ENCODE assay signal across 8 cellular contexts in the genomic region with DNA sequence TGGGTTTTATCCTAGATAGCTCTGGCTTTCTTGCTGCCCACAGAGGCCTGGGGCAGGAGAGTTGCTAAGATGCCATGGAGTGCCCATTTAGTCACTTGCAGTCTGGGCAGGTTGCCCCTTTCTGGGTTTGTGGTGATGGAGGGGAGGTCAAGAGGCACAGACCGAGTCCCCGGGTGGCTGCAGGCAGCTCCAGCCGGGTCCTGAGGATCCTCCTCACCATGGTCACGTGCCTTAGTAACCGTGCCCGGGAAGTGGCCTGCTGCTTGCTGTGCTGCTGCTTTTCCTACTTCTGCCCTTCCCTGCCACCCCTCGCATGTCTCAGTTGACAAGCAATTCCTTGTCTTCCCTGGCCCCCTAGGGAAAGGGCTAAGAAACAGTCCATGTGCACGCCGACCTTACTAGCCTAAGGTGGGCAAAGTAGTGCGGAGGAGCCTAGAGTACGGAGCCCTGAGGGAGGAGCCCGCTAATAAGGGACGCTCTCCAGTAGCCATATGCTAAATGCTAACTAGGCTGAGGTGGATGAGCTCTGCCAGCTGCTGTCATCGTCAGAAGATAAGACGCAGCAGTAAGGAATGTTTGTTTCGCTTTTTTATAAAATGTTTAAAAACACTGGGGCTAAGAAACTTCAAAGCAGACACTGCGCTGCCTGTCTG. TPM values are rescaled to one million over a fixed set of nuclear protein-coding genes. Genes with fewer than 3 reads are reported as not detected.
A peak's percentile ranks its signal among the peaks of the same experiment; 100 is the strongest.
DNase-seq lines count a peak whose midpoint lies in the region; ATAC-seq and TF ChIP-seq lines count a peak whose summit lies in the region.

No MANE protein-coding gene starts in this region.

- no peaks in the 10 kb centered on the region for H3K36me3 Mint-ChIP-seq in nephron (ENCODE audit: low read depth)

- H3K27ac Mint-ChIP-seq in nephron, result peak overlapping the region; percentile 14 to 71 (median 53)

- ATAC-seq in foreskin keratinocyte (peak; percentile 41), HG03520 (IDR thresholded peaks at IDR 0.05; ENCODE audit: unreplicated experiment) (no peak), GM18520 (IDR thresholded peaks at IDR 0.05; ENCODE audit: unreplicated experiment) (no peak), HG03442 (IDR thresholded peaks at IDR 0.05; ENCODE audit: unreplicated experiment) (no peak)

- no peak for TF ChIP-seq CTCF in foreskin keratinocyte (conservative IDR thresholded peaks at IDR 0.05)
- no peak for TF ChIP-seq CTCF in nephron (IDR thresholded peaks at IDR 0.05; ENCODE audit: unreplicated experiment in 3 of 3)

- no peaks in the 10 kb centered on the region for H3K27me3 ChIP-seq in foreskin keratinocyte

- DNase-seq in COLO668 (lab: John Stamatoyannopoulos, UW; ENCODE audit: unreplicated experiment) (peak; percentile 35), SK-N-DZ (ENCODE audit: low spot score) (peak; percentile 42), foreskin keratinocyte (no peak), germinal center (ENCODE audit: low spot score) (no peak)

- no peak overlapping the region for H3K27ac ChIP-seq in foreskin keratinocyte

- H3K4me1 ChIP-seq in foreskin keratinocyte, result peaks cover 23% of the 10 kb centered on the region

- H3K27me3 Mint-ChIP-seq in nephron (ENCODE audit: low read depth), result peaks cover 25% of the 10 kb centered on the region

- H3K4me1 Mint-ChIP-seq in nephron, result peaks cover 21% of the 10 kb centered on the region

- H3K4me3 Mint-ChIP-seq in nephron, result peak overlapping the region; percentile 68 to 80 (median 76)

- H3K9me3 Mint-ChIP-seq in nephron, result no peaks in the 10 kb centered on the region

RNA-seq across cellular contexts. Expression of a gene that starts 34.9 kb away (rescaled TPM):
- not detected in 2 replicates for polyA plus RNA-seq in SK-N-DZ (2014; cell fraction: cytosol; rRNA removed)
- not detected in 2 replicates for polyA plus RNA-seq in SK-N-DZ (2014; cell fraction: nucleus; rRNA removed)
- total RNA-seq in foreskin keratinocyte, result not detected in 2 replicates
- not detected in 2 replicates for polyA plus RNA-seq in foreskin keratinocyte

RNA-seq across cellular contexts. Expression of a gene that starts 43.3 kb away (rescaled TPM):
- not detected in 2 replicates for polyA plus RNA-seq in SK-N-DZ (2014; cell fraction: cytosol; rRNA removed)
- polyA plus RNA-seq in SK-N-DZ (2014; cell fraction: nucleus; rRNA removed), result not detected in 2 replicates
- total RNA-seq in foreskin keratinocyte, result 0.07 TPM in 1 of 2 replicates, not detected in the other
- polyA plus RNA-seq in foreskin keratinocyte, result 0.01 TPM in 1 of 2 replicates, not detected in the other

Comparison
In these comparisons a context has a peak if more than half of its experiments do, and no peak if none do; other contexts are left out.
1. DNase-seq: peak in COLO668 (single experiment) and SK-N-DZ (single experiment); none in foreskin keratinocyte (0 of 2) and germinal center (single experiment).